Comparison of ENCODE assay signal across 25 cellular contexts in the genomic region with DNA sequence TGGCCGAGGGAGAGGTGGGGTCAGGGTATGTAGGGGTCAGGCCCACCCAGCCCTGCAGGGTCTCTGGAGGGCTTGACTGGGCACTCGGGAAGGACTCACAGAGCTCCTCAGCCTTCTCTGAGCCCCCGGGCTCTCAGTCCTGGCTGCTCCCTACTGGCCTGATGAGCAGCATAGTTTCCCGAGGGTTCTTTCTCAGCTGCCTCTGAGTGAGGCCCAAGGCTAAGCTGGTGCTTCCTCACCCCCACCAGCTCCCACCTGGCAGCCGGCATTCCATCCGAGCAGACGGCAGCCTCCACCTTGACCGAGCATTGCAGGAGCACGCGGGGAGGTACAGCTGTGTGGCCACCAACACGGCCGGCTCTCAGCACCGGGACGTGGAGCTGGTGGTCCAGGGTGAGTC. TPM values are rescaled to one million over a fixed set of nuclear protein-coding genes. Genes with fewer than 3 reads are reported as not detected.
DNase-seq lines count a peak whose midpoint lies in the region; ATAC-seq and TF ChIP-seq lines count a peak whose summit lies in the region.
"Had no signal": no experiment of that assay in that cellular context is flagged by ENCODE, and none has a peak within 500 bp of the region (broad histone marks: within the 10 kb centered on the region; RNA-seq: fewer than 3 reads in every experiment).

No MANE protein-coding gene starts in this region.

- no peak overlapping the region for H2BK12ac ChIP-seq in trophoblast cell (ENCODE audit: low read length)

- H3K4me3 ChIP-seq in H7 (ENCODE audit: insufficient read depth, low read depth, low read length), result no peak overlapping the region
- no peak overlapping the region for H3K4me3 ChIP-seq in endodermal cell (ENCODE audit: low read length)
- no peak overlapping the region for H3K4me3 ChIP-seq in trophoblast cell (ENCODE audit: low read depth, low read length)
- H3K4me3 ChIP-seq in testis, result no peak overlapping the region
- H3K4me3 ChIP-seq: A549; BLaER1 treated with 17β-estradiol and CSF1 and Interleukin-3, amounts not matched to agents 10 nM and 100 nM; GM23248; SJSA1 had no signal

- no peak overlapping the region for H2AFZ ChIP-seq in trophoblast cell (ENCODE audit: insufficient read depth, low read length, poor library complexity)
- H2AFZ ChIP-seq: GM23248 had no signal

- H3K36me3 ChIP-seq in H7 (replicated peaks; ENCODE audit: control insufficient read depth, insufficient read depth, low read length) (no peaks in the 10 kb centered on the region; the same call in 1 of the 2 replicates), endodermal cell (ENCODE audit: control insufficient read depth, insufficient read depth, low read length) (no peaks in the 10 kb centered on the region), trophoblast cell (ENCODE audit: control insufficient read depth in 1 of 2, insufficient read depth in 2 of 2, low read length in 2 of 2) (no peaks in the 10 kb centered on the region), testis (ENCODE audit: low read depth, missing control alignments) (no peaks in the 10 kb centered on the region)
- H3K36me3 ChIP-seq: BLaER1 treated with 17β-estradiol and CSF1 and Interleukin-3, amounts not matched to agents 10 nM and 100 nM; SJSA1 had no signal

- no peak for TF ChIP-seq CTCF in endodermal cell (conservative IDR thresholded peaks at IDR 0.05)
- TF ChIP-seq CTCF in testis (IDR thresholded peaks at IDR 0.05), result no peak

- H3K79me1 ChIP-seq in trophoblast cell (ENCODE audit: low read length), result peaks cover 4% of the 10 kb centered on the region

- no peak overlapping the region for H3K23ac ChIP-seq in trophoblast cell (ENCODE audit: low read length)

- no peak overlapping the region for H3K27ac Mint-ChIP-seq in endodermal cell
- H3K27ac Mint-ChIP-seq: CD4-positive, alpha-beta T cell; IgD-negative memory B cell had no signal

- H3K4me1 ChIP-seq in endodermal cell (ENCODE audit: control insufficient read depth, insufficient read depth, low read length) (no peaks in the 10 kb centered on the region), trophoblast cell (ENCODE audit: control insufficient read depth in 1 of 2, insufficient read depth in 2 of 2, low read length in 2 of 2) (peaks cover 10 to 16% of the 10 kb centered on the region in 2 experiments), testis (no peaks in the 10 kb centered on the region)

- intact Hi-C loops in testis (cut with DNase I; ENCODE audit: low total_unique reads), result no loop called here

- H4K8ac ChIP-seq in trophoblast cell (ENCODE audit: low read depth, low read length), result no peak overlapping the region

- no peak overlapping the region for H3K9ac ChIP-seq in endodermal cell (ENCODE audit: extremely low read depth, low read length, poor library complexity, severe bottlenecking)
- no peak overlapping the region for H3K9ac ChIP-seq in trophoblast cell (ENCODE audit: low read length)
- H3K9ac ChIP-seq: BLaER1 treated with 17β-estradiol and CSF1 and Interleukin-3, amounts not matched to agents 10 nM and 100 nM; GM23248; KMS-11 had no signal

- no peaks in the 10 kb centered on the region for H3K27me3 Mint-ChIP-seq in endodermal cell (ENCODE audit: insufficient read depth)

- H3K27me3 ChIP-seq in H7 (ENCODE audit: control insufficient read depth, insufficient read depth, low read length) (no peaks in the 10 kb centered on the region), endodermal cell (ENCODE audit: control insufficient read depth, insufficient read depth, low read length, poor library complexity, severe bottlenecking) (no peaks in the 10 kb centered on the region), trophoblast cell (ENCODE audit: insufficient read depth, low read length) (no peaks in the 10 kb centered on the region), testis (no peaks in the 10 kb centered on the region)
- H3K27me3 ChIP-seq: BLaER1 treated with 17β-estradiol and CSF1 and Interleukin-3, amounts not matched to agents 10 nM and 100 nM; SJSA1 had no signal

- no peak overlapping the region for H2BK120ac ChIP-seq in trophoblast cell (ENCODE audit: insufficient read depth, low read length, poor library complexity)

- no peak for ATAC-seq in GM19467 (IDR thresholded peaks at IDR 0.05; ENCODE audit: unreplicated experiment)
- ATAC-seq in HG02840 (IDR thresholded peaks at IDR 0.05; ENCODE audit: low FRiP score, unreplicated experiment), result no peak

- 84 to 100% methylated on average over 1 to 14 of the region's 14 CpGs for WGBS in endodermal cell (ENCODE audit: insufficient coverage in 1 of 2, insufficient read length in 1 of 2), 2 experiments
- WGBS in trophoblast cell (ENCODE audit: extremely low coverage, insufficient coverage, insufficient read length), result no CpG with 5 or more reads among the region's 14 CpGs
- WGBS in testis, 2 donors, result 60 to 91% methylated on average over 8 to 13 of the region's 14 CpGs

- H4K91ac ChIP-seq in trophoblast cell (ENCODE audit: low read depth, low read length), result no peak overlapping the region

- no peak overlapping the region for H3K18ac ChIP-seq in trophoblast cell (ENCODE audit: low read length)

- no peak overlapping the region for H3K4me3 Mint-ChIP-seq in endodermal cell
- H3K4me3 Mint-ChIP-seq: CD4-positive, alpha-beta T cell had no signal

- H3K9me3 ChIP-seq in endodermal cell (ENCODE audit: control insufficient read depth, low read length) (no peaks in the 10 kb centered on the region), trophoblast cell (ENCODE audit: insufficient read depth, low read depth, low read length) (no peaks in the 10 kb centered on the region), testis (no peaks in the 10 kb centered on the region)
- H3K9me3 ChIP-seq: A549; BLaER1 treated with 17β-estradiol and CSF1 and Interleukin-3, amounts not matched to agents 10 nM and 100 nM; SJSA1 had no signal

- H3K36me3 Mint-ChIP-seq in endodermal cell (ENCODE audit: low read depth), result no peaks in the 10 kb centered on the region
- H3K36me3 Mint-ChIP-seq: IgD-negative memory B cell had no signal

- TF ChIP-seq POLR2A in testis (IDR thresholded peaks at IDR 0.05), result no peak

- no peak overlapping the region for H2BK5ac ChIP-seq in trophoblast cell (ENCODE audit: low read depth, low read length, poor library complexity)

- H3K4me2 ChIP-seq in trophoblast cell (ENCODE audit: low read length), result no peak overlapping the region
- H3K4me2 ChIP-seq: KMS-11 had no signal

- H4K12ac ChIP-seq in trophoblast cell (ENCODE audit: low read depth, low read length), result no peak overlapping the region

- no peaks in the 10 kb centered on the region for H3K79me2 ChIP-seq in trophoblast cell (ENCODE audit: control insufficient read depth, insufficient read depth, low read length, poor library complexity)

- no peak overlapping the region for H2AK5ac ChIP-seq in trophoblast cell (ENCODE audit: low read length)

- no peak overlapping the region for H3K4ac ChIP-seq in trophoblast cell (ENCODE audit: low read depth, low read length)

- DNase-seq in ELF-1 (ENCODE audit: low read depth, low spot score) (peak; percentile 26), H7 (peak; percentile 76), endodermal cell (peak; percentile 68), trophoblast cell (peak; percentile 36 to 79), testis (no peak)
- DNase-seq: AML-193; CD4-positive, alpha-beta T cell; GM23248; HCEC 1CT; NCI-H1092; NCI-H1417 treated with DMSO at 0.1 percent for 48 hours; NCI-H1694 treated with DMSO at 0.1 percent for 48 hours; NCI-H2081; NCI-H345; NCI-H510A treated with DMSO at 0.1 percent for 48 hours; NCI-H748 treated with DMSO at 0.1 percent for 48 hours; NK-92 treated with Interleukin-12 subunit alpha and Interleukin-12 subunit beta, amount 100 ng/mL, for 24 hours; Right ventricle myocardium superior had no signal

- no peak overlapping the region for H3K27ac ChIP-seq in endodermal cell (ENCODE audit: low read depth, low read length)
- no peak overlapping the region for H3K27ac ChIP-seq in trophoblast cell (ENCODE audit: low read depth, low read length)
- no peak overlapping the region for H3K27ac ChIP-seq in testis
- H3K27ac ChIP-seq: A549; BLaER1 treated with 17β-estradiol and CSF1 and Interleukin-3, amounts not matched to agents 10 nM and 100 nM; GM23248; KMS-11; SJSA1 had no signal

- no peak overlapping the region for H3K14ac ChIP-seq in trophoblast cell (ENCODE audit: low read length)

- no peaks in the 10 kb centered on the region for H3K9me3 Mint-ChIP-seq in endodermal cell
- H3K9me3 Mint-ChIP-seq: CD4-positive, alpha-beta T cell; IgD-negative memory B cell had no signal

- peaks cover 2% of the 10 kb centered on the region for H3K4me1 Mint-ChIP-seq in endodermal cell

RNA-seq across cellular contexts. Expression of a gene that starts 56.0 kb away (rescaled TPM):
- total RNA-seq in H7 (2014; rRNA removed; shearing (Covaris generic)), result 2.3 and 5.2 TPM in 2 replicates
- total RNA-seq in endodermal cell, result 1 to 10 TPM; 3.3 to 3.9 TPM
- 0.57 TPM for polyA plus RNA-seq in endodermal cell (2013, experiment 1 of 2)
- polyA plus RNA-seq in endodermal cell (2013, experiment 2 of 2), result 0.33 TPM
- polyA plus RNA-seq in trophoblast cell (2013), result 3.2 and 3.6 TPM in 2 replicates
- total RNA-seq in testis, result 10 to 100 TPM; 10.2 to 15.5 TPM
- 17.7 TPM for polyA plus RNA-seq in testis (ENCODE audit: insufficient read depth, low read depth, low replicate concordance)
- total RNA-seq: CD4-positive, alpha-beta T cell; GM23248 had no signal
- polyA plus RNA-seq: GM23248, IgD-negative memory B cell had no signal
